ENCODE assay signal across 1 cellular context in the genomic region with DNA sequence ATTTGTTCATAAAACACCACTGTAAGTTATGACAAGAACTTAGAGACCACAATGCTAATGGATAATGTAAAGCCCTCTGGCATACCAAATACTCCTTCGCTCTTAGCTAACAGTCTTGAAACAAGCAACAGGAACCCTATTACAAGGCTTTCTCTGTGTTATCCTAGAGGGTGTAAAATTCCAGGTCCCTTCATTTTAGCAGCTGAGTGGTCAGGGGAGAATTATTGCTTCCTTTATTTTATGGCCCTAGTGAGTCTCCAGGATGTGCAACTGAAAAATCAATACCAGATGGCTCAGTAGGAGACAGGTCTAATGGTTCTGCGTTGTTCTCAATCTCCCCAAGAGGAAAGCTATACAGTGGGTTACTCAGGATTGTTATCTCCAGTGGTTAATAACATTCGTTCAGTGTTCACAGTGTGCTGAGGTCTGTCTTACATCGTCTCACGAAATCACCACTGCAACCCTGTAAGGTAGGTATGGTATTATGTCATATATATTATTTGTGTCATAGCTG.
TF ChIP-seq lines count a peak whose summit lies in the region.

No MANE protein-coding gene starts in this region.

TF ChIP-seq in SK-N-SH treated with all-trans-retinoic acid at 6 μM for 48 hours, 23 proteins besides CTCF, POLR2A, EP300 and RAD21 (continued from another document):
- TF ChIP-seq ZFP30 (CRISPR knock-in tag; IDR thresholded peaks at IDR 0.05) (no peak), ESRRG (CRISPR knock-in tag; IDR thresholded peaks at IDR 0.05) (no peak)
